ENCODE assay signal across 27 cellular contexts in genomic region chr12:43723134-43723533, GRCh38. TPM values are rescaled to one million over a fixed set of nuclear protein-coding genes. Genes with fewer than 3 reads are reported as not detected.
"Had no signal": no experiment of that assay in that cellular context is flagged by ENCODE, and none has a peak within 500 bp of the region (broad histone marks: within the 10 kb centered on the region; RNA-seq: fewer than 3 reads in every experiment).

No MANE protein-coding gene starts in this region.

- H3K9me3 ChIP-seq: ascending aorta, breast epithelium, colonic mucosa, heart left ventricle had no signal

- H3K4me1 Mint-ChIP-seq: activated CD4-positive, alpha-beta T cell treated with anti-CD3 and anti-CD28 coated beads for 36 hours; activated CD4-positive, alpha-beta T cell treated with anti-CD3 and anti-CD28 coated beads, Interleukin-2, amount 10 ng/mL, durations not matched to agents 24 days and 14 days; activated naive CD4-positive, alpha-beta T cell treated with anti-CD3 and anti-CD28 coated beads, Interleukin-2, amount 10 ng/mL, durations not matched to agents 7 days and 5 days; activated naive CD8-positive, alpha-beta T cell treated with anti-CD3 and anti-CD28 coated beads, Interleukin-2, amount 10 ng/mL, durations not matched to agents 7 days and 5 days had no signal

- H3K27ac Mint-ChIP-seq: activated CD4-positive, alpha-beta memory T cell treated with anti-CD3 and anti-CD28 coated beads for 36 hours; activated CD4-positive, alpha-beta T cell treated with anti-CD3 and anti-CD28 coated beads for 36 hours; activated CD4-positive, alpha-beta T cell treated with anti-CD3 and anti-CD28 coated beads, Interleukin-2, amount 10 ng/mL, durations not matched to agents 24 days and 14 days; activated naive CD4-positive, alpha-beta T cell treated with anti-CD3 and anti-CD28 coated beads, Interleukin-2, amount 10 ng/mL, durations not matched to agents 7 days and 5 days; activated naive CD4-positive, alpha-beta T cell treated with anti-CD3 and anti-CD28 coated beads, Interleukin-2, amount 50 U/mL, for 72 hours; activated naive CD8-positive, alpha-beta T cell treated with anti-CD3 and anti-CD28 coated beads, Interleukin-2, amount 10 ng/mL, durations not matched to agents 7 days and 5 days; activated T-cell treated with anti-CD3 and anti-CD28 coated beads, Interleukin-2, amount 50 U/mL, for 24 hours; activated T-cell treated with anti-CD3 and anti-CD28 coated beads, Interleukin-2, amount 50 U/mL, for 72 hours; endodermal cell had no signal

- H3K36me3 ChIP-seq: cardiac muscle cell, colonic mucosa had no signal

- H3K9me3 Mint-ChIP-seq: activated CD4-positive, alpha-beta memory T cell treated with anti-CD3 and anti-CD28 coated beads for 36 hours; activated CD4-positive, alpha-beta T cell treated with anti-CD3 and anti-CD28 coated beads, Interleukin-2, amount 10 ng/mL, durations not matched to agents 24 days and 14 days; activated naive CD4-positive, alpha-beta T cell treated with anti-CD3 and anti-CD28 coated beads, Interleukin-2, amount 10 ng/mL, durations not matched to agents 7 days and 5 days; activated naive CD4-positive, alpha-beta T cell treated with anti-CD3 and anti-CD28 coated beads, Interleukin-2, amount 50 U/mL, for 72 hours; activated naive CD8-positive, alpha-beta T cell treated with anti-CD3 and anti-CD28 coated beads, Interleukin-2, amount 10 ng/mL, durations not matched to agents 7 days and 5 days; activated T-cell treated with anti-CD3 and anti-CD28 coated beads, Interleukin-2, amount 50 U/mL, for 24 hours; activated T-cell treated with anti-CD3 and anti-CD28 coated beads, Interleukin-2, amount 50 U/mL, for 72 hours; endodermal cell had no signal

- DNase-seq: activated CD4-positive, alpha-beta memory T cell treated with anti-CD3 and anti-CD28 coated beads for 36 hours; activated CD4-positive, alpha-beta T cell treated with anti-CD3 and anti-CD28 coated beads for 36 hours; activated CD4-positive, alpha-beta T cell treated with anti-CD3 and anti-CD28 coated beads, Interleukin-2, amount 10 ng/mL, durations not matched to agents 24 days and 14 days; activated CD4-positive, CD25-positive, alpha-beta regulatory T cell; activated CD4-positive, CD25-positive, alpha-beta regulatory T cell treated with anti-CD3 and anti-CD28 coated beads, Interleukin-2, amount 50 U/mL, for 72 hours; activated CD8-positive, alpha-beta memory T cell treated with anti-CD3 and anti-CD28 coated beads, Interleukin-2, amount 50 U/mL, for 48 hours; activated gamma-delta T cell; activated naive CD4-positive, alpha-beta T cell; activated naive CD4-positive, alpha-beta T cell treated with anti-CD3 and anti-CD28 coated beads, Interleukin-2, amount 10 ng/mL, durations not matched to agents 7 days and 5 days; activated naive CD8-positive, alpha-beta T cell treated with anti-CD3 and anti-CD28 coated beads, Interleukin-2, amount 10 ng/mL, durations not matched to agents 7 days and 5 days; activated T-cell treated with anti-CD3 and anti-CD28 coated beads for 4 hours; activated T-cell treated with anti-CD3 and anti-CD28 coated beads, Interleukin-2, amount 50 U/mL, for 24 hours; activated T-cell treated with anti-CD3 and anti-CD28 coated beads, Interleukin-2, amount 50 U/mL, for 72 hours; central memory CD4-positive, alpha-beta T cell; cerebellar nuclear complex; colonic mucosa; effector memory CD4-positive, alpha-beta T cell; endodermal cell; foreskin fibroblast; heart left ventricle; T-helper 2 cell had no signal

- H3K27me3 Mint-ChIP-seq: activated CD4-positive, alpha-beta memory T cell treated with anti-CD3 and anti-CD28 coated beads for 36 hours; activated CD4-positive, alpha-beta T cell treated with anti-CD3 and anti-CD28 coated beads for 36 hours; activated CD4-positive, alpha-beta T cell treated with anti-CD3 and anti-CD28 coated beads, Interleukin-2, amount 10 ng/mL, durations not matched to agents 24 days and 14 days; activated naive CD4-positive, alpha-beta T cell treated with anti-CD3 and anti-CD28 coated beads, Interleukin-2, amount 10 ng/mL, durations not matched to agents 7 days and 5 days; activated naive CD8-positive, alpha-beta T cell treated with anti-CD3 and anti-CD28 coated beads, Interleukin-2, amount 10 ng/mL, durations not matched to agents 7 days and 5 days; activated T-cell treated with anti-CD3 and anti-CD28 coated beads, Interleukin-2, amount 50 U/mL, for 24 hours had no signal

- H3K27ac ChIP-seq: ascending aorta, breast epithelium, cardiac muscle cell, colonic mucosa, heart left ventricle had no signal

- ATAC-seq: activated CD4-positive, alpha-beta T cell treated with anti-CD3 and anti-CD28 coated beads for 36 hours; activated naive CD4-positive, alpha-beta T cell treated with anti-CD3 and anti-CD28 coated beads, Interleukin-2, amount 50 U/mL, for 72 hours; activated T-cell treated with anti-CD3 and anti-CD28 coated beads, Interleukin-2, amount 50 U/mL, for 72 hours; esophagus mucosa; heart left ventricle had no signal

- H3K27me3 ChIP-seq: ascending aorta, breast epithelium, cardiac muscle cell, colonic mucosa, heart left ventricle had no signal

- H3K36me3 Mint-ChIP-seq: activated naive CD4-positive, alpha-beta T cell treated with anti-CD3 and anti-CD28 coated beads, Interleukin-2, amount 50 U/mL, for 72 hours; brain had no signal

- H3K4me1 ChIP-seq: ascending aorta, breast epithelium, colonic mucosa, heart left ventricle had no signal

- H3K4me3 Mint-ChIP-seq: activated CD4-positive, alpha-beta memory T cell treated with anti-CD3 and anti-CD28 coated beads for 36 hours; activated CD4-positive, alpha-beta T cell treated with anti-CD3 and anti-CD28 coated beads for 36 hours; activated CD4-positive, alpha-beta T cell treated with anti-CD3 and anti-CD28 coated beads, Interleukin-2, amount 10 ng/mL, durations not matched to agents 24 days and 14 days; activated naive CD4-positive, alpha-beta T cell treated with anti-CD3 and anti-CD28 coated beads, Interleukin-2, amount 10 ng/mL, durations not matched to agents 7 days and 5 days; activated naive CD8-positive, alpha-beta T cell treated with anti-CD3 and anti-CD28 coated beads, Interleukin-2, amount 10 ng/mL, durations not matched to agents 7 days and 5 days; activated T-cell treated with anti-CD3 and anti-CD28 coated beads, Interleukin-2, amount 50 U/mL, for 24 hours; activated T-cell treated with anti-CD3 and anti-CD28 coated beads, Interleukin-2, amount 50 U/mL, for 72 hours; brain; endodermal cell had no signal

- H3K4me3 ChIP-seq: ascending aorta, breast epithelium, cardiac muscle cell, colonic mucosa, heart left ventricle had no signal

RNA-seq across cellular contexts. Expression of gene PUS7L, which starts 35.5 kb away (rescaled TPM):
- total RNA-seq: cardiac muscle cell had no signal

RNA-seq across cellular contexts. Expression of gene IRAK4, which starts 35.6 kb away (rescaled TPM):
- total RNA-seq: cardiac muscle cell had no signal
- polyA plus RNA-seq: cardiac muscle cell had no signal
